In genomic region chr9:112844771-112845542, GRCh38 we compare ENCODE assay signal across 8 cellular contexts. TPM values are rescaled to one million over a fixed set of nuclear protein-coding genes. Genes with fewer than 3 reads are reported as not detected.
DNase-seq lines count a peak whose midpoint lies in the region; ATAC-seq and TF ChIP-seq lines count a peak whose summit lies in the region.

No MANE protein-coding gene starts in this region.

- peak; percentile 67 for ATAC-seq in GM21723 (IDR thresholded peaks at IDR 0.05; ENCODE audit: unreplicated experiment)
- peak; percentile 80 for ATAC-seq in Right ventricle myocardium superior (ENCODE audit: poor library complexity)

- peak; percentile 94 for TF ChIP-seq CTCF in LNCaP clone FGC (IDR thresholded peaks at IDR 0.05; ENCODE audit: control insufficient read depth, extremely low read depth, insufficient read depth)

- H3K4me3 ChIP-seq in LNCaP clone FGC (ENCODE audit: low read depth, low read length) (no peak overlapping the region), SK-N-MC (0 out of 2 replicates have a peak overlapping the region, but pooled peaks have one; percentile 4)

- H3K27ac ChIP-seq in SK-N-MC: no peak overlapping the region

- intact Hi-C loops in Right ventricle myocardium superior (cut with DNase I): no loop called here

- H3K36me3 ChIP-seq in SK-N-MC (ENCODE audit: insufficient read depth, low read length): no peaks in the 10 kb centered on the region

- H3K9me3 ChIP-seq in SK-N-MC (ENCODE audit: low read depth, low read length): no peaks in the 10 kb centered on the region

- DNase-seq in DMS53 treated with DMSO at 0.1 percent for 48 hours (lab: John Stamatoyannopoulos, UW; ENCODE audit: unreplicated experiment): peak; percentile 55
- no peak for DNase-seq in LNCaP clone FGC (ENCODE audit: low read depth)
- no peak for DNase-seq in SK-N-MC (ENCODE audit: low read depth, low spot score)
- DNase-seq in activated naive CD4-positive, alpha-beta T cell treated with Interleukin-2 at 50 U/mL for 16 hours: peak; percentile 79
- peak; percentile 89 for DNase-seq in Right ventricle myocardium superior
- DNase-seq in putamen (ENCODE audit: low spot score): peak; percentile 45
- DNase-seq in middle frontal gyrus (ENCODE audit: extremely low spot score, low spot score): no peak

- no peak overlapping the region for H3K9ac ChIP-seq in SK-N-MC (ENCODE audit: insufficient read length)

RNA-seq across cellular contexts. Expression of gene SLC46A2, which starts 45.7 kb away (rescaled TPM):
- total RNA-seq in Right ventricle myocardium superior: not detected

Comparison
In these comparisons a context has a peak if more than half of its experiments do, and no peak if none do; other contexts are left out.
1. DNase-seq: peak in DMS53 treated with DMSO at 0.1 percent for 48 hours (single experiment), activated naive CD4-positive, alpha-beta T cell treated with Interleukin-2 at 50 U/mL for 16 hours (single experiment), Right ventricle myocardium superior (single experiment) and putamen (single experiment); none in LNCaP clone FGC (single experiment), SK-N-MC (single experiment) and middle frontal gyrus (single experiment).